In the genomic region with DNA sequence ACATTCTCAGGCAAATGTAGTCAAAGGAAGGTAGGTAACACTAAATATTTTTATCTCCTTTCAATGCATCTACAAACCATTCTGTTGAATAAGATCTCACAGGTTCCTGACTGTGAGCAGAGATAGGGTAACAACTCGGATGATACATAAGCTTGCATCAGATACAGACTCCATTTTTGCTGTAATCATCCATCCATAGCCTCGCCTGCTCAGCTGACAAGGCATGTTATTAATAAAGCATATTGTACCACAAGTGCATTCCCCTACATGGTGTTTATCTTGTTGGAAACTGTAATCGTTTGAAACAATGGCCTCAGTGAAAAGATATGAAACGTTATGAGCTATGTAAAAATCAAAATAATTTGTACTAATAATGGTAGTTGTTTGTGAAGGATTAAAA, we compare ENCODE assay signal across 1 cellular context.
A peak's percentile ranks its signal among the peaks of the same experiment; 100 is the strongest.
TF ChIP-seq lines count a peak whose summit lies in the region.

No MANE protein-coding gene starts in this region.

TF ChIP-seq in K562, 482 proteins besides CTCF, POLR2A, EP300 and RAD21 (continued from another document):
- TF ChIP-seq, protein P1, sequence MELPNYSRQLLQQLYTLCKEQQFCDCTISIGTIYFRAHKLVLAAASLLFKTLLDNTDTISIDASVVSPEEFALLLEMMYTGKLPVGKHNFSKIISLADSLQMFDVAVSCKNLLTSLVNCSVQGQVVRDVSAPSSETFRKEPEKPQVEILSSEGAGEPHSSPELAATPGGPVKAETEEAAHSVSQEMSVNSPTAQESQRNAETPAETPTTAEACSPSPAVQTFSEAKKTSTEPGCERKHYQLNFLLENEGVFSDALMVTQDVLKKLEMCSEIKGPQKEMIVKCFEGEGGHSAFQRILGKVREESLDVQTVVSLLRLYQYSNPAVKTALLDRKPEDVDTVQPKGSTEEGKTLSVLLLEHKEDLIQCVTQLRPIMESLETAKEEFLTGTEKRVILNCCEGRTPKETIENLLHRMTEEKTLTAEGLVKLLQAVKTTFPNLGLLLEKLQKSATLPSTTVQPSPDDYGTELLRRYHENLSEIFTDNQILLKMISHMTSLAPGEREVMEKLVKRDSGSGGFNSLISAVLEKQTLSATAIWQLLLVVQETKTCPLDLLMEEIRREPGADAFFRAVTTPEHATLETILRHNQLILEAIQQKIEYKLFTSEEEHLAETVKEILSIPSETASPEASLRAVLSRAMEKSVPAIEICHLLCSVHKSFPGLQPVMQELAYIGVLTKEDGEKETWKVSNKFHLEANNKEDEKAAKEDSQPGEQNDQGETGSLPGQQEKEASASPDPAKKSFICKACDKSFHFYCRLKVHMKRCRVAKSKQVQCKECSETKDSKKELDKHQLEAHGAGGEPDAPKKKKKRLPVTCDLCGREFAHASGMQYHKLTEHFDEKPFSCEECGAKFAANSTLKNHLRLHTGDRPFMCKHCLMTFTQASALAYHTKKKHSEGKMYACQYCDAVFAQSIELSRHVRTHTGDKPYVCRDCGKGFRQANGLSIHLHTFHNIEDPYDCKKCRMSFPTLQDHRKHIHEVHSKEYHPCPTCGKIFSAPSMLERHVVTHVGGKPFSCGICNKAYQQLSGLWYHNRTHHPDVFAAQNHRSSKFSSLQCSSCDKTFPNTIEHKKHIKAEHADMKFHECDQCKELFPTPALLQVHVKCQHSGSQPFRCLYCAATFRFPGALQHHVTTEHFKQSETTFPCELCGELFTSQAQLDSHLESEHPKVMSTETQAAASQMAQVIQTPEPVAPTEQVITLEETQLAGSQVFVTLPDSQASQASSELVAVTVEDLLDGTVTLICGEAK (IDR thresholded peaks at IDR 0.05) = peak; percentile 60
- TF ChIP-seq, protein P1 (CRISPR knock-in tag; IDR thresholded peaks at IDR 0.05) = no peak
- TF ChIP-seq MTA2 (IDR thresholded peaks at IDR 0.05; ENCODE audit: low read depth) = no peak
- TF ChIP-seq KLF16 (IDR thresholded peaks at IDR 0.05) = 0 out of 2 replicates have a peak, but pooled peaks have one; percentile 12
- peak; percentile 59 for TF ChIP-seq TEAD4 (IDR thresholded peaks at IDR 0.05; ENCODE audit: low read length)
- no peak for TF ChIP-seq TEAD4 (CRISPR knock-in tag; IDR thresholded peaks at IDR 0.05; ENCODE audit: borderline replicate concordance)
- peak; percentile 46; the same call in 1 of the 2 replicates for TF ChIP-seq SOX6 (IDR thresholded peaks at IDR 0.05)
- TF ChIP-seq RCOR1 (IDR thresholded peaks at IDR 0.05; ENCODE audit: borderline replicate concordance in 1 of 2, low read depth in 2 of 2, low read length in 2 of 2) = 0 out of 4 replicates have a peak, but pooled peaks of 1 of the 2 experiments have one; percentile 36
- TF ChIP-seq, protein P2, sequence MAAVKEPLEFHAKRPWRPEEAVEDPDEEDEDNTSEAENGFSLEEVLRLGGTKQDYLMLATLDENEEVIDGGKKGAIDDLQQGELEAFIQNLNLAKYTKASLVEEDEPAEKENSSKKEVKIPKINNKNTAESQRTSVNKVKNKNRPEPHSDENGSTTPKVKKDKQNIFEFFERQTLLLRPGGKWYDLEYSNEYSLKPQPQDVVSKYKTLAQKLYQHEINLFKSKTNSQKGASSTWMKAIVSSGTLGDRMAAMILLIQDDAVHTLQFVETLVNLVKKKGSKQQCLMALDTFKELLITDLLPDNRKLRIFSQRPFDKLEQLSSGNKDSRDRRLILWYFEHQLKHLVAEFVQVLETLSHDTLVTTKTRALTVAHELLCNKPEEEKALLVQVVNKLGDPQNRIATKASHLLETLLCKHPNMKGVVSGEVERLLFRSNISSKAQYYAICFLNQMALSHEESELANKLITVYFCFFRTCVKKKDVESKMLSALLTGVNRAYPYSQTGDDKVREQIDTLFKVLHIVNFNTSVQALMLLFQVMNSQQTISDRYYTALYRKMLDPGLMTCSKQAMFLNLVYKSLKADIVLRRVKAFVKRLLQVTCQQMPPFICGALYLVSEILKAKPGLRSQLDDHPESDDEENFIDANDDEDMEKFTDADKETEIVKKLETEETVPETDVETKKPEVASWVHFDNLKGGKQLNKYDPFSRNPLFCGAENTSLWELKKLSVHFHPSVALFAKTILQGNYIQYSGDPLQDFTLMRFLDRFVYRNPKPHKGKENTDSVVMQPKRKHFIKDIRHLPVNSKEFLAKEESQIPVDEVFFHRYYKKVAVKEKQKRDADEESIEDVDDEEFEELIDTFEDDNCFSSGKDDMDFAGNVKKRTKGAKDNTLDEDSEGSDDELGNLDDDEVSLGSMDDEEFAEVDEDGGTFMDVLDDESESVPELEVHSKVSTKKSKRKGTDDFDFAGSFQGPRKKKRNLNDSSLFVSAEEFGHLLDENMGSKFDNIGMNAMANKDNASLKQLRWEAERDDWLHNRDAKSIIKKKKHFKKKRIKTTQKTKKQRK (IDR thresholded peaks at IDR 0.05; ENCODE audit: borderline replicate concordance, low read depth, low read length) = no peak
- 0 out of 2 replicates have a peak, but pooled peaks have one; percentile 13 for TF ChIP-seq C11orf30 (IDR thresholded peaks at IDR 0.05; ENCODE audit: low read depth)
- TF ChIP-seq, protein P3, sequence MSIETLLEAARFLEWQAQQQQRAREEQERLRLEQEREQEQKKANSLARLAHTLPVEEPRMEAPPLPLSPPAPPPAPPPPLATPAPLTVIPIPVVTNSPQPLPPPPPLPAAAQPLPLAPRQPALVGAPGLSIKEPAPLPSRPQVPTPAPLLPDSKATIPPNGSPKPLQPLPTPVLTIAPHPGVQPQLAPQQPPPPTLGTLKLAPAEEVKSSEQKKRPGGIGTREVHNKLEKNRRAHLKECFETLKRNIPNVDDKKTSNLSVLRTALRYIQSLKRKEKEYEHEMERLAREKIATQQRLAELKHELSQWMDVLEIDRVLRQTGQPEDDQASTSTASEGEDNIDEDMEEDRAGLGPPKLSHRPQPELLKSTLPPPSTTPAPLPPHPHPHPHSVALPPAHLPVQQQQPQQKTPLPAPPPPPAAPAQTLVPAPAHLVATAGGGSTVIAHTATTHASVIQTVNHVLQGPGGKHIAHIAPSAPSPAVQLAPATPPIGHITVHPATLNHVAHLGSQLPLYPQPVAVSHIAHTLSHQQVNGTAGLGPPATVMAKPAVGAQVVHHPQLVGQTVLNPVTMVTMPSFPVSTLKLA (conservative IDR thresholded peaks at IDR 0.05) = no peak
